Comparison of ENCODE assay signal across 1 cellular context in genomic region chr17:40647549-40648325, GRCh38.
TF ChIP-seq lines count a peak whose summit lies in the region.

Gene SMARCE1, minus strand, starts transcription at chr17:40647818. Its CDS starts 2,016 bp downstream, at chr17:40645802.

TF ChIP-seq in K562, 482 proteins besides CTCF, POLR2A, EP300 and RAD21 (continued from another document and continues in another):
- peak; percentile 82 for TF ChIP-seq PRDM10 (IDR thresholded peaks at IDR 0.05; ENCODE audit: partially characterized antibody)
- TF ChIP-seq NUFIP1 (IDR thresholded peaks at IDR 0.05; ENCODE audit: partially characterized antibody): no peak
- no peak for TF ChIP-seq BACH1 (tag; IDR thresholded peaks at IDR 0.05)
- no peak for TF ChIP-seq SNRNP70 (optimal IDR thresholded peaks at IDR 0.05; ENCODE audit: low read depth, low read length)
- TF ChIP-seq ZNF253 (CRISPR knock-in tag; conservative IDR thresholded peaks at IDR 0.05): no peak
- TF ChIP-seq NR2C2 (CRISPR knock-in tag; IDR thresholded peaks at IDR 0.05): no peak
- TF ChIP-seq NR2C2 (tag; IDR thresholded peaks at IDR 0.05): peak; percentile 81
- TF ChIP-seq ZNF3 (CRISPR knock-in tag; IDR thresholded peaks at IDR 0.05): no peak
- TF ChIP-seq ZNF408 (CRISPR knock-in tag; IDR thresholded peaks at IDR 0.05; ENCODE audit: low read depth): no peak
- no peak for TF ChIP-seq ZNF124 (CRISPR knock-in tag; IDR thresholded peaks at IDR 0.05)
- no peak for TF ChIP-seq GATA2 (CRISPR knock-in tag; IDR thresholded peaks at IDR 0.05)
- TF ChIP-seq CBFB (CRISPR knock-in tag; IDR thresholded peaks at IDR 0.05): 0 out of 2 replicates have a peak, but pooled peaks have one; percentile 46
- TF ChIP-seq CREB3 (tag; conservative IDR thresholded peaks at IDR 0.05; ENCODE audit: low read depth): 0 out of 2 replicates have a peak, but pooled peaks have one; percentile 27
- TF ChIP-seq TCF7L2 (IDR thresholded peaks at IDR 0.05; ENCODE audit: low read depth, low read length): no peak
- 0 out of 2 replicates have a peak, but pooled peaks have one; percentile 17 for TF ChIP-seq CTBP1 (IDR thresholded peaks at IDR 0.05; ENCODE audit: borderline replicate concordance)
- TF ChIP-seq ZNF586 (CRISPR knock-in tag; conservative IDR thresholded peaks at IDR 0.05): no peak
- TF ChIP-seq RB1 (IDR thresholded peaks at IDR 0.05; ENCODE audit: low read depth): peak; percentile 39; the same call in 1 of the 2 replicates
- no peak for TF ChIP-seq ADNP (tag; IDR thresholded peaks at IDR 0.05)
- no peak for TF ChIP-seq PHB (CRISPR knock-in tag; IDR thresholded peaks at IDR 0.05)
- TF ChIP-seq BRCA1 (IDR thresholded peaks at IDR 0.05): no peak
- TF ChIP-seq BRCA1 (CRISPR knock-in tag; IDR thresholded peaks at IDR 0.05): 0 out of 2 replicates have a peak, but pooled peaks have one; percentile 72
- 0 out of 2 replicates have a peak, but pooled peaks have one; percentile 8 for TF ChIP-seq TCF3 (CRISPR knock-in tag; IDR thresholded peaks at IDR 0.05)
- TF ChIP-seq ZNF696 (CRISPR knock-in tag; conservative IDR thresholded peaks at IDR 0.05): no peak
- TF ChIP-seq TCF7 (IDR thresholded peaks at IDR 0.05; ENCODE audit: borderline replicate concordance): no peak
- TF ChIP-seq E4F1 (CRISPR knock-in tag; IDR thresholded peaks at IDR 0.05; ENCODE audit: borderline replicate concordance): peak; percentile 45; the same call in 1 of the 2 replicates
- TF ChIP-seq HDAC2 (IDR thresholded peaks at IDR 0.05): no peak; the same call in 1 of the 2 replicates
- TF ChIP-seq GABPB1 (CRISPR knock-in tag; IDR thresholded peaks at IDR 0.05): no peak; the same call in none of the 2 replicates
- TF ChIP-seq KHSRP (IDR thresholded peaks at IDR 0.05): no peak
- no peak for TF ChIP-seq FOXK2 (conservative IDR thresholded peaks at IDR 0.05 in 1 of 2, IDR thresholded peaks at IDR 0.05 in 1 of 2; ENCODE audit: low read depth in 2 of 2)
- no peak for TF ChIP-seq TCF15 (CRISPR knock-in tag; IDR thresholded peaks at IDR 0.05)
- no peak for TF ChIP-seq KDM2B (CRISPR knock-in tag; IDR thresholded peaks at IDR 0.05)
- no peak for TF ChIP-seq ZBED1 (IDR thresholded peaks at IDR 0.05)
- no peak for TF ChIP-seq ZBTB43 (CRISPR knock-in tag; IDR thresholded peaks at IDR 0.05)
- no peak for TF ChIP-seq SETDB1 (IDR thresholded peaks at IDR 0.05; ENCODE audit: low read length)
- TF ChIP-seq HNRNPH1 (optimal IDR thresholded peaks at IDR 0.05; ENCODE audit: low read depth, low read length): no peak
- no peak for TF ChIP-seq E2F8 (IDR thresholded peaks at IDR 0.05; ENCODE audit: low read depth, partially characterized antibody)
- no peak for TF ChIP-seq U2AF2 (optimal IDR thresholded peaks at IDR 0.05; ENCODE audit: low read depth, low read length)
- no peak for TF ChIP-seq CBX5 (IDR thresholded peaks at IDR 0.05; ENCODE audit: borderline replicate concordance, low read depth)
- TF ChIP-seq XRCC5 (IDR thresholded peaks at IDR 0.05; ENCODE audit: low read depth, low read length): 0 out of 2 replicates have a peak, but pooled peaks have one; percentile 27
- no peak for TF ChIP-seq ZC3H4 (CRISPR knock-in tag; IDR thresholded peaks at IDR 0.05; ENCODE audit: borderline replicate concordance)
- TF ChIP-seq SRSF9 (IDR thresholded peaks at IDR 0.05; ENCODE audit: borderline replicate concordance, low read depth, low read length): no peak
- peak; percentile 28; the same call in 1 of the 2 replicates for TF ChIP-seq KLF13 (tag; IDR thresholded peaks at IDR 0.05; ENCODE audit: borderline replicate concordance, low read depth)
- no peak for TF ChIP-seq ZNF436 (CRISPR knock-in tag; IDR thresholded peaks at IDR 0.05)
- 0 out of 2 replicates have a peak, but pooled peaks have one; percentile 14 for TF ChIP-seq EGR1 (conservative IDR thresholded peaks at IDR 0.05)
- TF ChIP-seq TFAP4 (CRISPR knock-in tag; IDR thresholded peaks at IDR 0.05; ENCODE audit: borderline replicate concordance): peak; percentile 50
- no peak for TF ChIP-seq CREB3L1 (IDR thresholded peaks at IDR 0.05; ENCODE audit: borderline replicate concordance, low read depth)
- no peak for TF ChIP-seq HINFP (tag; conservative IDR thresholded peaks at IDR 0.05; ENCODE audit: low read depth)
- TF ChIP-seq MCM7 (IDR thresholded peaks at IDR 0.05): no peak
- no peak for TF ChIP-seq TGIF2 (CRISPR knock-in tag; IDR thresholded peaks at IDR 0.05)
- TF ChIP-seq BRD9 (IDR thresholded peaks at IDR 0.05; ENCODE audit: low read depth, partially characterized antibody): peak; percentile 21
- no peak for TF ChIP-seq GATAD2B (IDR thresholded peaks at IDR 0.05; ENCODE audit: borderline replicate concordance)
- TF ChIP-seq ZNF282 (CRISPR knock-in tag; IDR thresholded peaks at IDR 0.05): no peak
- no peak for TF ChIP-seq TAL1 (IDR thresholded peaks at IDR 0.05)
- no peak for TF ChIP-seq PATZ1 (CRISPR knock-in tag; IDR thresholded peaks at IDR 0.05; ENCODE audit: borderline replicate concordance)
